In the genomic region with DNA sequence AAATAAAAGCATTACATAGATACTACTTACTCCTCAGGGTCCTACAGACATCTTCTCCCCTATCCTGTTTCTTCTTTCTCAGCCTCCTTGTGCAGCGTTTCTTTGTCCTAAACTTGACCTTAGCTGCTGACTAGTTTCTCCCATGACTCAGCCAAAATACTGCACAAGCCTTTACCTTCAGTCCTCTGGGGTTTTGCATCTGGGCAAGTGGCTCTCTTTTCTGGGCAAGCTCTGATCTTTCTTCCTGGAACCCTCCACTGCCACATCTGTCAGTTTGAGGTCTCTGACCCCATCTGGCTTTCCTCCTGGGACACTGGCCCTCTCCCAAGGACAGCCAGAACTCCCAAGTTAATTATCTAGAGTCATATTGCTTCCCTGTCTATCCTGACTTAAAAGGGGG, we compare ENCODE assay signal across 11 cellular contexts.
A peak's percentile ranks its signal among the peaks of the same experiment; 100 is the strongest.
DNase-seq lines count a peak whose midpoint lies in the region; ATAC-seq and TF ChIP-seq lines count a peak whose summit lies in the region.
"Had no signal": no experiment of that assay in that cellular context is flagged by ENCODE, and none has a peak within 500 bp of the region (broad histone marks: within the 10 kb centered on the region; RNA-seq: fewer than 3 reads in every experiment).

No MANE protein-coding gene starts in this region.

- H3K27ac ChIP-seq in epithelial cell of prostate (peak overlapping the region; percentile 75), skeletal muscle tissue (ENCODE audit: low read depth, low read length) (peak overlapping the region; percentile 41)

- TF ChIP-seq POLR2A in GM18505 (IDR thresholded peaks at IDR 0.05; ENCODE audit: borderline replicate concordance, extremely low read depth, insufficient read depth, insufficient read length), result no peak

- no peak overlapping the region for H3K9ac ChIP-seq in skeletal muscle tissue (ENCODE audit: low read depth in 1 of 3, low read length in 3 of 3)

- DNase-seq in epithelial cell of prostate (ENCODE audit: low read depth, low spot score) (peak; percentile 70), endothelial cell (ENCODE audit: low spot score) (no peak), NCI-H146 treated with DMSO at 0.1 percent for 48 hours (lab: John Stamatoyannopoulos, UW; ENCODE audit: unreplicated experiment) (no peak)
- no peak for DNase-seq in activated naive CD8-positive, alpha-beta T cell treated with anti-CD3 and anti-CD28 coated beads, Interleukin-2, amount 50 U/mL, for 24 hours

- ATAC-seq in GM19372 (IDR thresholded peaks at IDR 0.05; ENCODE audit: low read depth, unreplicated experiment) (peak; percentile 54), HG03175 (IDR thresholded peaks at IDR 0.05; ENCODE audit: unreplicated experiment) (peak; percentile 60), GM18505 (IDR thresholded peaks at IDR 0.05; ENCODE audit: unreplicated experiment) (no peak)
- ATAC-seq in activated naive CD8-positive, alpha-beta T cell treated with anti-CD3 and anti-CD28 coated beads, Interleukin-2, amount 50 U/mL, for 24 hours, result no peak

- no peaks in the 10 kb centered on the region for H3K27me3 ChIP-seq in skeletal muscle tissue (ENCODE audit: control insufficient read depth in 3 of 3, insufficient read depth in 3 of 3, low read length in 3 of 3)

- H3K27me3 Mint-ChIP-seq in endothelial cell (ENCODE audit: unreplicated experiment), result no peaks in the 10 kb centered on the region
- H3K27me3 Mint-ChIP-seq in activated naive CD8-positive, alpha-beta T cell treated with anti-CD3 and anti-CD28 coated beads, Interleukin-2, amount 50 U/mL, for 24 hours, result no peaks in the 10 kb centered on the region
- H3K27me3 Mint-ChIP-seq: activated naive CD4-positive, alpha-beta T cell treated with anti-CD3 and anti-CD28 coated beads, Interleukin-2, amount 50 U/mL, for 24 hours had no signal

- no peaks in the 10 kb centered on the region for H3K4me1 Mint-ChIP-seq in endothelial cell (ENCODE audit: unreplicated experiment)
- no peaks in the 10 kb centered on the region for H3K4me1 Mint-ChIP-seq in activated naive CD8-positive, alpha-beta T cell treated with anti-CD3 and anti-CD28 coated beads, Interleukin-2, amount 50 U/mL, for 24 hours
- H3K4me1 Mint-ChIP-seq: activated naive CD4-positive, alpha-beta T cell treated with anti-CD3 and anti-CD28 coated beads, Interleukin-2, amount 50 U/mL, for 24 hours; IgD-negative memory B cell; neural crest cell had no signal

- no peak overlapping the region for H3K27ac Mint-ChIP-seq in endothelial cell (ENCODE audit: unreplicated experiment)
- H3K27ac Mint-ChIP-seq in activated naive CD8-positive, alpha-beta T cell treated with anti-CD3 and anti-CD28 coated beads, Interleukin-2, amount 50 U/mL, for 24 hours, result no peak overlapping the region
- H3K27ac Mint-ChIP-seq: activated naive CD4-positive, alpha-beta T cell treated with anti-CD3 and anti-CD28 coated beads, Interleukin-2, amount 50 U/mL, for 24 hours; IgD-negative memory B cell had no signal

- no peaks in the 10 kb centered on the region for H3K9me3 ChIP-seq in skeletal muscle tissue (ENCODE audit: control insufficient read depth in 3 of 3, low read length in 3 of 3)

- H3K9me3 Mint-ChIP-seq in endothelial cell (ENCODE audit: unreplicated experiment), result no peaks in the 10 kb centered on the region
- H3K9me3 Mint-ChIP-seq in activated naive CD8-positive, alpha-beta T cell treated with anti-CD3 and anti-CD28 coated beads, Interleukin-2, amount 50 U/mL, for 24 hours, result no peaks in the 10 kb centered on the region
- H3K9me3 Mint-ChIP-seq: activated naive CD4-positive, alpha-beta T cell treated with anti-CD3 and anti-CD28 coated beads, Interleukin-2, amount 50 U/mL, for 24 hours had no signal

- H3K4me1 ChIP-seq in skeletal muscle tissue (ENCODE audit: control insufficient read depth in 3 of 3, insufficient read depth in 3 of 3, low read length in 3 of 3), result peaks cover 0 to 9% (median 0%) of the 10 kb centered on the region in 3 donors

- H3K36me3 ChIP-seq in skeletal muscle tissue (ENCODE audit: control insufficient read depth in 3 of 3, insufficient read depth in 3 of 3, low read length in 3 of 3), result no peaks in the 10 kb centered on the region

- H3K4me3 Mint-ChIP-seq in endothelial cell (ENCODE audit: unreplicated experiment), result no peak overlapping the region
- H3K4me3 Mint-ChIP-seq in activated naive CD8-positive, alpha-beta T cell treated with anti-CD3 and anti-CD28 coated beads, Interleukin-2, amount 50 U/mL, for 24 hours, result no peak overlapping the region
- H3K4me3 Mint-ChIP-seq: activated naive CD4-positive, alpha-beta T cell treated with anti-CD3 and anti-CD28 coated beads, Interleukin-2, amount 50 U/mL, for 24 hours; neural crest cell had no signal

- no peak for TF ChIP-seq CTCF in endothelial cell (IDR thresholded peaks at IDR 0.05; ENCODE audit: unreplicated experiment)

- no peak overlapping the region for H3K4me3 ChIP-seq in skeletal muscle tissue (ENCODE audit: low read length in 3 of 3)

- no peaks in the 10 kb centered on the region for H3K36me3 Mint-ChIP-seq in endothelial cell (ENCODE audit: low read depth, unreplicated experiment)
- no peaks in the 10 kb centered on the region for H3K36me3 Mint-ChIP-seq in activated naive CD8-positive, alpha-beta T cell treated with anti-CD3 and anti-CD28 coated beads, Interleukin-2, amount 50 U/mL, for 24 hours (ENCODE audit: low read depth)
- H3K36me3 Mint-ChIP-seq: activated naive CD4-positive, alpha-beta T cell treated with anti-CD3 and anti-CD28 coated beads, Interleukin-2, amount 50 U/mL, for 24 hours had no signal

Comparison
In these comparisons a context has a peak if more than half of its experiments do, and no peak if none do; other contexts are left out.
1. ATAC-seq: peak in GM19372 (single experiment) and HG03175 (single experiment); none in GM18505 (single experiment) and activated naive CD8-positive, alpha-beta T cell treated with anti-CD3 and anti-CD28 coated beads, Interleukin-2, amount 50 U/mL, for 24 hours (single experiment).